Comparison of ENCODE assay signal across 21 cellular contexts in genomic region chr12:103879878-103880277, GRCh38.
"Had no signal": no experiment of that assay in that cellular context is flagged by ENCODE, and none has a peak within 500 bp of the region (broad histone marks: within the 10 kb centered on the region; RNA-seq: fewer than 3 reads in every experiment).

No MANE protein-coding gene starts in this region.

- H3K9me3 Mint-ChIP-seq: central memory CD8-positive, alpha-beta T cell; natural killer cell; T-cell had no signal

- H3K27ac Mint-ChIP-seq: activated CD8-positive, alpha-beta memory T cell treated with anti-CD3 and anti-CD28 coated beads, Interleukin-2, amount 10 ng/mL, durations not matched to agents 7 days and 5 days; natural killer cell; progenitor cell of endocrine pancreas had no signal

- H3K36me3 Mint-ChIP-seq: activated CD8-positive, alpha-beta memory T cell treated with anti-CD3 and anti-CD28 coated beads, Interleukin-2, amount 10 ng/mL, durations not matched to agents 7 days and 5 days; natural killer cell; T-cell had no signal

- DNase-seq: activated CD4-positive, alpha-beta T cell treated with anti-CD3 and anti-CD28 coated beads for 1 hour; activated CD4-positive, alpha-beta T cell treated with anti-CD3 and anti-CD28 coated beads, Interleukin-2, amount 50 U/mL, for 4 hours; activated CD8-positive, alpha-beta memory T cell treated with anti-CD3 and anti-CD28 coated beads, Interleukin-2, amount 10 ng/mL, durations not matched to agents 7 days and 5 days; activated naive CD4-positive, alpha-beta T cell treated with anti-CD3 and anti-CD28 coated beads, Interleukin-2, amount 50 U/mL, for 16 hours; activated T-cell treated with anti-CD3 and anti-CD28 coated beads, Interleukin-2, amount 50 U/mL, for 1 hour; amniotic stem cell; body of pancreas; esophagus squamous epithelium; glutamatergic neuron; left ventricle myocardium superior; natural killer cell; occipital lobe; stimulated activated CD4-positive, alpha-beta T cell treated with anti-CD3 and anti-CD28 coated beads, Interleukin-2, amount 100 ng/mL, for 48 hours; stimulated activated naive CD4-positive, alpha-beta T cell; T1000 had no signal

- H3K4me3 ChIP-seq: body of pancreas, coronary artery, esophagus squamous epithelium, right atrium auricular region, tibial nerve had no signal

- H3K4me1 ChIP-seq: esophagus squamous epithelium, right atrium auricular region had no signal

- H3K27me3 ChIP-seq: body of pancreas, right atrium auricular region, tibial nerve had no signal

- H3K27me3 Mint-ChIP-seq: activated CD8-positive, alpha-beta memory T cell treated with anti-CD3 and anti-CD28 coated beads, Interleukin-2, amount 10 ng/mL, durations not matched to agents 7 days and 5 days; central memory CD8-positive, alpha-beta T cell; T-cell had no signal

- H3K27ac ChIP-seq: body of pancreas, coronary artery, esophagus squamous epithelium, right atrium auricular region, tibial nerve had no signal

- ATAC-seq: activated CD8-positive, alpha-beta memory T cell treated with anti-CD3 and anti-CD28 coated beads, Interleukin-2, amount 10 ng/mL, durations not matched to agents 7 days and 5 days; body of pancreas; left ventricle myocardium superior had no signal

- H3K4me3 Mint-ChIP-seq: activated CD8-positive, alpha-beta memory T cell treated with anti-CD3 and anti-CD28 coated beads, Interleukin-2, amount 10 ng/mL, durations not matched to agents 7 days and 5 days; central memory CD8-positive, alpha-beta T cell; natural killer cell; T-cell had no signal

- H3K4me1 Mint-ChIP-seq: central memory CD8-positive, alpha-beta T cell had no signal
